In genomic region chr7:73005693-73006447, GRCh38 we compare ENCODE assay signal across 1 cellular context.
TF ChIP-seq lines count a peak whose summit lies in the region.

No MANE protein-coding gene starts in this region.

TF ChIP-seq in Ishikawa, 13 proteins besides CTCF, POLR2A, EP300 and RAD21:
- peak; percentile 45; the same call in 1 of the 2 replicates for TF ChIP-seq MAX (IDR thresholded peaks at IDR 0.05)
- peak; percentile 82; the same call in 1 of the 2 replicates for TF ChIP-seq TAF1 (IDR thresholded peaks at IDR 0.05; ENCODE audit: low read depth)
- TF ChIP-seq CREB1 (IDR thresholded peaks at IDR 0.05; ENCODE audit: low read depth), result peak; percentile 31; the same call in 1 of the 2 replicates
